Comparison of ENCODE assay signal across 25 cellular contexts in genomic region chr4:56250801-56251200, GRCh38.
"Had no signal": no experiment of that assay in that cellular context is flagged by ENCODE, and none has a peak within 500 bp of the region (broad histone marks: within the 10 kb centered on the region; RNA-seq: fewer than 3 reads in every experiment).

No MANE protein-coding gene starts in this region.

- ATAC-seq: HepG2 had no signal

- DNase-seq: IMR-90, Karpas-422, KG1, MG63, NCI-H1092, NCI-H1105 treated with DMSO at 0.1 percent for 48 hours, NCI-H1417 treated with DMSO at 0.1 percent for 48 hours, NCI-H146, NCI-H1694 treated with DMSO at 0.1 percent for 48 hours, NCI-H1930, NCI-H2081, NCI-H2107, NCI-H2171, NCI-H226, NCI-H446, NCI-H510A, NCI-H524 treated with DMSO at 0.1 percent for 48 hours, NCI-H69, NCI-H774, Right ventricle myocardium superior, RPMI8226, SIG-M5, SK-N-SH had no signal

- H3K4me3 ChIP-seq: MG63, SJSA1 had no signal
